ENCODE assay signal across 8 cellular contexts in the genomic region with DNA sequence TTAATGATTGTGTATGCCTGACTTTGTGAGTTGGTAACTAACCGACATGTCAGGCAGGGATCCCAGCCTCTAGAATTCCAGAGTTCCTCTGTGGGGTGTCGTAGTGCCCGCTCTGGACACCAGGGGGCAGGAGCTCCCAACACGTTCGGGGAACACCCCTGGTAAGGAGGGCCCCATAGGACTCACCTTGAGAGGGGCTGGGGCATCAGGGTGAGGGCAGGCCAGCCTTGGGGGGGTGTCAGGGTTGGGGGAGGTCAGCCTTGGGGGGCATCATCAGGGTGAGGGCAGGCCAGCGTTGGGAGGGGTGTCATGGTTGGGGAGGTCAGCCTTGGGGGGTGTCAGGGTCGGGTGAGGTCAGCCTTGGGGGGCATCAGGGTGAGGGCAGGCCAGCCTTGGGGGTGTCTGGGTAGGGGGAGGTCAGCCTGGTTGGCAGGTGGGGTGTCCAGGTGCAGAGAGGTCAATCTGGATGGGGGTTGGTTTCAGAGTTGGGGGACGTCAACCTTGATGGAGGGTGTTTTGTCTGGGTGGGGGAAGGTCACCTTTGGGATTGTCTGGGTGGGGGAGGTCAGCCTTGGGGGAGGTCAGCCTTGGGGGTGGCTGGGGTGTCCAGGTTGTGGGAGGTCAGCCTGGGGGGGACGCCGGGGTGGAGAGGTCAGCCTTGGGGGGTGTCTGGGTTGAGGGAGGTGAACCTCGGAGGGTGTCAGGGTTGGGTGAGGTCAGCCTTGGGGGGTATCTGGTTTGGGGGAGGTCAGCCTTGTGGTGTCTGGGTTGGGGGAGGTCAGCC. TPM values are rescaled to one million over a fixed set of nuclear protein-coding genes. Genes with fewer than 3 reads are reported as not detected.
DNase-seq lines count a peak whose midpoint lies in the region; ATAC-seq and TF ChIP-seq lines count a peak whose summit lies in the region.

No MANE protein-coding gene starts in this region.

- peaks cover 85% of the 10 kb centered on the region for H3K36me3 Mint-ChIP-seq in Calu3 (ENCODE audit: insufficient read depth, unreplicated experiment)
- peaks cover 31% of the 10 kb centered on the region for H3K36me3 Mint-ChIP-seq in T-cell

- intact Hi-C loops in Calu3 (cut with micrococcal nuclease; ENCODE audit: unreplicated experiment): loop anchor here (1.0 to 5.0 kb wide), 3 partner anchors 50 to 464 kb away; no protein-coding TSS in a partner anchor

- no TSS peak for BruUV-seq in Calu3 (replicated peaks; lab: Mats Ljungman, UMichigan)

- peak; percentile 94 for TF ChIP-seq CTCF in Calu3 (IDR thresholded peaks at IDR 0.05; ENCODE audit: unreplicated experiment)

- H3K9me3 Mint-ChIP-seq in Calu3 (ENCODE audit: low read depth, unreplicated experiment): peaks cover 2% of the 10 kb centered on the region
- H3K9me3 Mint-ChIP-seq in T-cell: no peaks in the 10 kb centered on the region

- H3K27me3 Mint-ChIP-seq in Calu3 (ENCODE audit: unreplicated experiment) (no peaks in the 10 kb centered on the region), T-cell (no peaks in the 10 kb centered on the region)

- H3K4me3 Mint-ChIP-seq in Calu3 (ENCODE audit: low read depth, unreplicated experiment) (no peak overlapping the region), T-cell (no peak overlapping the region)

- H3K27ac Mint-ChIP-seq in Calu3 (ENCODE audit: unreplicated experiment) (no peak overlapping the region), T-cell (no peak overlapping the region)

- H3K4me1 Mint-ChIP-seq in Calu3 (ENCODE audit: low read depth, unreplicated experiment) (no peaks in the 10 kb centered on the region), T-cell (peaks cover 0 to 3% (median 2%) of the 10 kb centered on the region in 3 donors)

- CTCF ChIA-PET in Calu3 (lab: Charles Lee): interaction anchor here (0.6 to 1.3 kb wide), 8 partner anchors 14 to 445 kb away, joined by 3 to 7 read pairs (median 4); partner anchors contain the start of gene SUN1
- CTCF ChIA-PET in T-cell (lab: Charles Lee): interaction anchor here in 1 of 2 donors (1.0 kb wide), 1 partner anchor 87 kb away, joined by 3 read pairs; no protein-coding TSS in a partner anchor

- DNase-seq in Calu3: peak; percentile 89
- DNase-seq in HuH-7 (ENCODE audit: low spot score): peak; percentile 98
- DNase-seq in T-cell: peak in 33 of 34 experiments; percentile 29 to 79 (median 61)
- DNase-seq in amniotic epithelial cell (ENCODE audit: low read depth): peak; percentile 45
- DNase-seq in hepatic stellate cell (ENCODE audit: low spot score): peak; percentile 90
- DNase-seq in stimulated activated CD4-positive, alpha-beta T cell treated with anti-CD3 and anti-CD28 coated beads, Interleukin-15, amount 100 ng/mL, for 1 hour (ENCODE audit: low read depth in 1 of 2, low spot score in 1 of 2): peak; percentile 45 to 61
- DNase-seq in islet precursor cell: no peak

- ATAC-seq in T-cell (replicated peaks in 1 of 4) (peak; percentile 81 to 91 (median 86)), HG02938 (IDR thresholded peaks at IDR 0.05; ENCODE audit: unreplicated experiment) (no peak)

- POLR2A ChIA-PET in T-cell (lab: Charles Lee): no interaction called here

RNA-seq across cellular contexts. Expression of gene SUN1, which starts 45.6 kb away (rescaled TPM):
- total RNA-seq in Calu3 (2022): 218 and 252 TPM in 2 replicates
- 100 to 1,000 TPM in 3 of 5 donors, 10 to 100 TPM in 2; 90.8 to 299 (median 279) TPM for total RNA-seq in T-cell

RNA-seq across cellular contexts. Expression of gene PRKAR1B, which starts 59.6 kb away (rescaled TPM):
- total RNA-seq in Calu3 (2022): 24.8 and 28.3 TPM in 2 replicates
- 10 to 100 TPM; 20.7 to 35.4 (median 24.4) TPM for total RNA-seq in T-cell
